8 cellular contexts compared by ENCODE assay signal in the genomic region with DNA sequence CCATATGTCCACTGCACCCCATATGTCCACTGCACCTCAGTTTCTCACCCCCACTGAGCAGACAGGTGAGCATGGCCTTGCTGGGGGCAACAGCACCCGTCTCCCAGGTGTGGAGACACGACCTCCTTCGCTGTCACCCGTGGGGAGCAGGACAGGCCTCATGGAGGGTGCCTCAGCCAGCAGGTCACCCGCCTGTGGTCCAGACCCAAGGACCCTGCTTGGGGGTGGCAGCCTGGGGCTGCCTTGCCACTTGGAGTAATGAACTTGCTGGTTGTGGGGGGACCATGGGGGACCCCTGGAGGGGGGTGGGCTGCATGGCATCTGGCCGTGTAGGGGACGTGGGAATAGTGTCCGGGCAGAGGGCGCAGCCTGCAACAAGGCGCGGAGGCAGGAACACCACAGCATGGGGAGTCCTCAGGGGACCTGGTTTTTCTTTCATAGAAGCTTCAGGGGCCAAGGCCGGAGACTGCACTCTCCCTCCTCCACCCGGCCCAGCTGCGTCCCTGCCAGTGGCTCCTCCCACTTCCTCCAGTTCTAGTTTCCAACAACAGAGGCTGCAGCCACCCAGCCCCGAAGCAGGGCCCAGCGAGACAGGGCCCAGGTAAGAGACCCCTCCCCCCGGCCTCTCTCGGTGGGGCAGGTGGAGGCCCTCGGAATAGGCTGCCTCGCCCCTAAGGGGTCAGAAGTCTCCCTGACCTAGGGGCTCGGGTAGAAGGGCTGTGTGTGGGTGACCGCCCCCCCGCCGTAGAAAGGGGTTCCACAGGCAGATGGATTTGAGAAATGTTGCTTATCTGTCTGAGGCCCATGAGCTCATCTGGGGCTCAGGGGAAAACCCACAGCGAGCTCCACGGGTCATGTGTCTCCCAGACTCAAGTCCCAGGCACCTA. TPM values are rescaled to one million over a fixed set of nuclear protein-coding genes. Genes with fewer than 3 reads are reported as not detected.
DNase-seq lines count a peak whose midpoint lies in the region; ATAC-seq and TF ChIP-seq lines count a peak whose summit lies in the region.

Gene NHLRC4, plus strand, starts transcription at position 531 of the 887 bp plus-strand sequence. CDS start 1,043 bp downstream, outside the sequence.

- H3K4me3 ChIP-seq in SJCRH30, result no peak within 1 kb of the TSS

- no peak within 1 kb of the TSS for H3K27ac ChIP-seq in SJCRH30
- H3K27ac ChIP-seq in angular gyrus (ENCODE audit: low read depth, low read length), result peak within 1 kb of the TSS; percentile 1

- peaks cover 34% of the 10 kb centered on the region for H3K27me3 ChIP-seq in SJCRH30

- H3K9me3 ChIP-seq in SJCRH30 (replicated peaks), result no peaks in the 10 kb centered on the region

- no peaks in the 10 kb centered on the region for H3K36me3 ChIP-seq in SJCRH30

- H3K4me1 ChIP-seq in SJCRH30, result peaks cover 34% of the 10 kb centered on the region

- peak; percentile 59 for ATAC-seq in HG03108 (IDR thresholded peaks at IDR 0.05; ENCODE audit: unreplicated experiment)

- TF ChIP-seq POLR2A in GM10847 (IDR thresholded peaks at IDR 0.05; ENCODE audit: extremely low read depth, insufficient read length), result peak; percentile 38

- DNase-seq in SJCRH30 (peak; percentile 65 to 67), iPS-NIHi7 (ENCODE audit: extremely low spot score) (peak; percentile 85), cerebellar nuclear complex (lab: John Stamatoyannopoulos, UW) (no peak), OCI-M2 (lab: John Stamatoyannopoulos, UW; ENCODE audit: unreplicated experiment) (no peak)
- peak; percentile 31 to 44 for DNase-seq in stimulated activated CD4-positive, alpha-beta T cell treated with anti-CD3 and anti-CD28 coated beads, Interleukin-4, amount 100 ng/mL, for 48 hours (ENCODE audit: low read depth in 2 of 2)

RNA-seq across cellular contexts. Expression of gene NHLRC4, which starts in this region (rescaled TPM):
- total RNA-seq in SJCRH30 (2014; rRNA removed; shearing (Covaris generic)), result 0.08 TPM in 1 of 2 replicates, not detected in the other

Comparison
In these comparisons a context has a peak if more than half of its experiments do, and no peak if none do; other contexts are left out.
1. Peak in DNase-seq in SJCRH30; RNA of the gene not detected or under 1 TPM.
2. DNase-seq: peak in iPS-NIHi7 (single experiment) and stimulated activated CD4-positive, alpha-beta T cell treated with anti-CD3 and anti-CD28 coated beads, Interleukin-4, amount 100 ng/mL, for 48 hours (2 of 2); none in cerebellar nuclear complex (0 of 2) and OCI-M2 (single experiment).